1 cellular context compared by ENCODE assay signal in the genomic region with DNA sequence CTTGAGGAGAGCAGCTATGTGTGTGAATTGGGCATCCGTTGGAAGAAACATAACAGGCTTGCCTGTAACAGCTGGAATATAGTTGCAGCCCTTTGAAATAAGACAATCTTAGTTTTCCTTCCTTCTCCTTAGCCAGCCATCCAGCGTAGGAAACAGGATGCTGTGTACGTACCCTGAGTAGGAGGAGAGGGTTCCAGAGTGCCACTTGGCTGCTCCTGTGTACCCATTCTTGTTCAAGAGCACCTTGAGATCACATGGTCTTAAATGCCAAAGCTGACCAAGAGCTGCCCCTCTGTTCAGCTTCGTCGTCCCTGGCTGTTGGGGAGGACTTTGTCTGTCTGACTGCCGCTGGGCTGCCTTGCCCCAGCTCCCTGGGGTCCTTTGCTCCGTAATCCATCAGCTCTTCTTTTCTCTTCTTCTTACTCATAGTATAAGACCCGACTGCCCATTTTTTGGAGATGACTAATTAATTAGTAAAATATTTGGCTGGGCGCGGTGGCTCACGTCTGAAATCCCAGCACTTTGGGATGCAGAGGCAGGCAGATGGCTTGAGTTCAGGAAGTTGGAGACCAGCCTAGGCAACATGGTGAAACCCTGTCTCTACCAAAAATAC.
TF ChIP-seq lines count a peak whose summit lies in the region.

No MANE protein-coding gene starts in this region.

TF ChIP-seq in A549, 52 proteins besides CTCF, POLR2A, EP300 and RAD21 (continued from another document):
- TF ChIP-seq, protein P1, sequence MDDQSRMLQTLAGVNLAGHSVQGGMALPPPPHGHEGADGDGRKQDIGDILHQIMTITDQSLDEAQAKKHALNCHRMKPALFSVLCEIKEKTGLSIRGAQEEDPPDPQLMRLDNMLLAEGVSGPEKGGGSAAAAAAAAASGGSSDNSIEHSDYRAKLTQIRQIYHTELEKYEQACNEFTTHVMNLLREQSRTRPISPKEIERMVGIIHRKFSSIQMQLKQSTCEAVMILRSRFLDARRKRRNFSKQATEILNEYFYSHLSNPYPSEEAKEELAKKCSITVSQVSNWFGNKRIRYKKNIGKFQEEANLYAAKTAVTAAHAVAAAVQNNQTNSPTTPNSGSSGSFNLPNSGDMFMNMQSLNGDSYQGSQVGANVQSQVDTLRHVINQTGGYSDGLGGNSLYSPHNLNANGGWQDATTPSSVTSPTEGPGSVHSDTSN (IDR thresholded peaks at IDR 0.05) = no peak
- TF ChIP-seq SMC3 (IDR thresholded peaks at IDR 0.05) (no peak), KDM1A (IDR thresholded peaks at IDR 0.05; ENCODE audit: low read depth) (no peak), FOSL2 (IDR thresholded peaks at IDR 0.05) (no peak), FOSL2 (CRISPR knock-in tag; IDR thresholded peaks at IDR 0.05) (no peak), CEBPB (IDR thresholded peaks at IDR 0.05) (no peak)
